Comparison of ENCODE assay signal across 8 cellular contexts in the genomic region with DNA sequence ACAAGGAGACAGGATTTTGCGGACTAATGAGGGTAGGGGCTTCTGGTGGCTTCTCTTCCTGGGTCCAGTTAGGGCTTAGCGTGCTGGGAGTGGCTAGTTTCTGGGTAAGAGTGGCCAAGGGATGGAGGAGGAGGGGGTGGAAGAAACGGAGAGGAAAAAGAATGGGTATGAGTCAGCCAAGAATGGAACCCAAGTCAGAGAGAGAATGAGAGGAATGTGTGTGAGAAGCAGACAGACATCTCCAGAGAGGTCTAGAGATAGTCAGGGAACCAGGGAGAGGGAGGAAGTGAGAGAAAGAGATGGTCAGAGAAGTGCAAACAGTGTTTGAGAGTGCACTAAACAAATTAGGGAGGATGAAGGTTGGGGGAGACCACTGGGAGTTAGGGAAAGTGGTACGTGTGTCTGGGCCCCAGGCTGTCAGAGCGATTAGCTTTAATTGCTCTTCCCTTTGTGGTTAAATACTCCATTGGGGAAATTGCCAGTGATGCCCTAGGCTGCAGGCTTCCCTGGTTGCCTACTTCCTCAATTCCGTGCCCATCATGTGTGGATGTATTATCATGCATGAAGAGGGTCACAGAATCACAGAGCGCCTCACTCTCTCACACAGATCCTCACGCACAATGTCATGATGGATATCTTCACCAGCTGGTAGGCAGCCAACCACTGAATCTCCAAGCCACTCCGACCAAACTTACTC. TPM values are rescaled to one million over a fixed set of nuclear protein-coding genes. Genes with fewer than 3 reads are reported as not detected.
DNase-seq lines count a peak whose midpoint lies in the region; ATAC-seq and TF ChIP-seq lines count a peak whose summit lies in the region.
"Had no signal": no experiment of that assay in that cellular context is flagged by ENCODE, and none has a peak within 500 bp of the region (broad histone marks: within the 10 kb centered on the region; RNA-seq: fewer than 3 reads in every experiment).

No MANE protein-coding gene starts in this region.

- H3K9me3 Mint-ChIP-seq in brain (no peaks in the 10 kb centered on the region), type B pancreatic cell (no peaks in the 10 kb centered on the region)

- peak overlapping the region; percentile 96 for H3K4me3 ChIP-seq in GM12865 (ENCODE audit: low read depth, low read length)

- DNase-seq in GM12865 (ENCODE audit: low read depth) (peak; percentile 25), NCI-H226 (peak; percentile 93), kidney tubule cell (ENCODE audit: low spot score) (peak; percentile 90), type B pancreatic cell (ENCODE audit: extremely low spot score, unreplicated experiment) (no peak)

- H3K27me3 Mint-ChIP-seq in brain (peaks cover 6% of the 10 kb centered on the region), type B pancreatic cell (no peaks in the 10 kb centered on the region)

- peaks cover 79% of the 10 kb centered on the region for H3K4me1 Mint-ChIP-seq in brain
- peaks cover 50% of the 10 kb centered on the region for H3K4me1 Mint-ChIP-seq in type B pancreatic cell (ENCODE audit: unreplicated experiment)

- H3K4me3 Mint-ChIP-seq in brain (peak overlapping the region; percentile 82 to 89 (median 85)), type B pancreatic cell (peak overlapping the region; percentile 90)

- TF ChIP-seq CTCF in GM12865 (IDR thresholded peaks at IDR 0.05; ENCODE audit: insufficient read depth, low read depth, low read length, missing control alignments) (no peak), brain (conservative IDR thresholded peaks at IDR 0.05) (no peak), type B pancreatic cell (conservative IDR thresholded peaks at IDR 0.05) (no peak)

- ATAC-seq in HG02623 (IDR thresholded peaks at IDR 0.05; ENCODE audit: unreplicated experiment) (no peak), GM21526 (IDR thresholded peaks at IDR 0.05; ENCODE audit: low FRiP score, unreplicated experiment) (no peak)

- H3K36me3 Mint-ChIP-seq in brain (peaks cover 4% of the 10 kb centered on the region), type B pancreatic cell (peaks cover 20% of the 10 kb centered on the region)

- H3K27ac Mint-ChIP-seq in brain (peak overlapping the region; percentile 77 to 99 (median 98)), type B pancreatic cell (peak overlapping the region; percentile 88)

RNA-seq across cellular contexts. Expression of a gene that starts 1.4 kb away (rescaled TPM):
- polyA plus RNA-seq in brain (ENCODE audit: insufficient read depth, low read depth, low replicate concordance) = 772 TPM
- 67.7 and 72.8 TPM in 2 replicates for total RNA-seq in type B pancreatic cell (ENCODE audit: low replicate concordance)

RNA-seq across cellular contexts. Expression of a gene that starts 16.2 kb away (rescaled TPM):
- 4.6 TPM for polyA plus RNA-seq in brain (ENCODE audit: insufficient read depth, low read depth, low replicate concordance)
- total RNA-seq in type B pancreatic cell (ENCODE audit: low replicate concordance) = 0.46 and 1.4 TPM in 2 replicates
- total RNA-seq: dermis microvascular lymphatic vessel endothelial cell had no signal

RNA-seq across cellular contexts. Expression of a gene that starts 55.2 kb away (rescaled TPM):
- not detected for polyA plus RNA-seq in brain (ENCODE audit: insufficient read depth, low read depth, low replicate concordance)
- 0.27 and 1.3 TPM in 2 replicates for total RNA-seq in type B pancreatic cell (ENCODE audit: low replicate concordance)
- total RNA-seq: dermis microvascular lymphatic vessel endothelial cell had no signal

RNA-seq across cellular contexts. Expression of a gene that starts 55.8 kb away (rescaled TPM):
- 55.2 TPM for polyA plus RNA-seq in brain (ENCODE audit: insufficient read depth, low read depth, low replicate concordance)
- total RNA-seq in type B pancreatic cell (ENCODE audit: low replicate concordance) = 127 and 154 TPM in 2 replicates
